In genomic region chr2:54226224-54226623, GRCh38 we compare ENCODE assay signal across 1 cellular context.
TF ChIP-seq lines count a peak whose summit lies in the region.

No MANE protein-coding gene starts in this region.

TF ChIP-seq in H1, 55 proteins besides CTCF, POLR2A, EP300 and RAD21 (continued from another document):
- TF ChIP-seq SAP30 (IDR thresholded peaks at IDR 0.05; ENCODE audit: insufficient read depth, insufficient replicate concordance, low read length) (no peak), CHD7 (IDR thresholded peaks at IDR 0.05; ENCODE audit: insufficient replicate concordance, low read length) (no peak), POU5F1 (IDR thresholded peaks at IDR 0.05; ENCODE audit: low read depth, low read length) (no peak), SIRT6 (IDR thresholded peaks at IDR 0.05; ENCODE audit: low read length) (no peak), CBX8 (IDR thresholded peaks at IDR 0.05; ENCODE audit: borderline replicate concordance, low read depth, low read length) (no peak)
TF ChIP-seq in H1: peak in this region for 0.
